In genomic region chr15:78726870-78727551, GRCh38 we compare ENCODE assay signal across 10 cellular contexts.
A peak's percentile ranks its signal among the peaks of the same experiment; 100 is the strongest.
DNase-seq lines count a peak whose midpoint lies in the region; ATAC-seq, FAIRE-seq and TF ChIP-seq lines count a peak whose summit lies in the region.
"Had no signal": no experiment of that assay in that cellular context is flagged by ENCODE, and none has a peak within 500 bp of the region (broad histone marks: within the 10 kb centered on the region; RNA-seq: fewer than 3 reads in every experiment).

No MANE protein-coding gene starts in this region.

- H3K27me3 Mint-ChIP-seq in activated T-helper 17 cell treated with anti-CD3 and anti-CD28 coated beads, Interleukin-2, amount 50 U/mL, for 72 hours, result peaks cover 9% of the 10 kb centered on the region

- H3K4me1 ChIP-seq in BE2C (peaks cover 14% of the 10 kb centered on the region), ectodermal cell (ENCODE audit: control insufficient read depth, insufficient read depth, low read length) (peaks cover 7% of the 10 kb centered on the region)

- H3K4me1 Mint-ChIP-seq in activated T-helper 17 cell treated with anti-CD3 and anti-CD28 coated beads, Interleukin-2, amount 50 U/mL, for 72 hours, result no peaks in the 10 kb centered on the region

- no peak overlapping the region for H3K4me3 ChIP-seq in BE2C (ENCODE audit: low read depth, low read length)
- no peak overlapping the region for H3K4me3 ChIP-seq in ectodermal cell (ENCODE audit: insufficient read depth, low read depth, low read length)

- 80% methylated on average over 14 of the region's 14 CpGs for WGBS in ectodermal cell, 2 experiments

- no peak for ATAC-seq in activated T-helper 17 cell treated with anti-CD3 and anti-CD28 coated beads, Interleukin-2, amount 50 U/mL, for 72 hours (replicated peaks)

- peak overlapping the region; percentile 50 for H3K27ac ChIP-seq in ectodermal cell (ENCODE audit: insufficient read depth, low read depth, low read length, poor library complexity, severe bottlenecking)

- DNase-seq in BE2C (peak; percentile 97), ELF-1 (ENCODE audit: low read depth, low spot score) (peak; percentile 89), OCI-M1 (lab: John Stamatoyannopoulos, UW) (peak; percentile 78), NCI-H510A (lab: John Stamatoyannopoulos, UW) (no peak), frontal cortex (ENCODE audit: low spot score in 2 of 2) (no peak), NCI-H1105 (lab: John Stamatoyannopoulos, UW) (no peak)

- FAIRE-seq in frontal cortex (lab: Jason Lieb, UNC), result no peak
- FAIRE-seq: HTR-8/SVneo had no signal

- no peak overlapping the region for H3K27ac Mint-ChIP-seq in activated T-helper 17 cell treated with anti-CD3 and anti-CD28 coated beads, Interleukin-2, amount 50 U/mL, for 72 hours
- H3K27ac Mint-ChIP-seq: T-helper 1 cell treated with Interleukin-12 subunit alpha and Interleukin-12 subunit beta and Interleukin-4 antibody, amounts not matched to agents 30 μg/mL and 1 μg/mL, for 36 hours had no signal

- H3K27me3 ChIP-seq in BE2C (no peaks in the 10 kb centered on the region), ectodermal cell (ENCODE audit: control insufficient read depth, insufficient read depth, low read length, poor library complexity, severe bottlenecking) (no peaks in the 10 kb centered on the region)

- no peak for TF ChIP-seq CTCF in BE2C (IDR thresholded peaks at IDR 0.05; ENCODE audit: low read depth, low read length)

- H3K36me3 ChIP-seq in BE2C (no peaks in the 10 kb centered on the region), ectodermal cell (ENCODE audit: control insufficient read depth, insufficient read depth, low read length) (no peaks in the 10 kb centered on the region)

- H3K9me3 Mint-ChIP-seq in activated T-helper 17 cell treated with anti-CD3 and anti-CD28 coated beads, Interleukin-2, amount 50 U/mL, for 72 hours, result no peaks in the 10 kb centered on the region
- H3K9me3 Mint-ChIP-seq: T-helper 1 cell treated with Interleukin-12 subunit alpha and Interleukin-12 subunit beta and Interleukin-4 antibody, amounts not matched to agents 30 μg/mL and 1 μg/mL, for 36 hours had no signal

- H3K36me3 Mint-ChIP-seq in activated T-helper 17 cell treated with anti-CD3 and anti-CD28 coated beads, Interleukin-2, amount 50 U/mL, for 72 hours (ENCODE audit: low read depth), result no peaks in the 10 kb centered on the region

- no peak overlapping the region for H3K4me3 Mint-ChIP-seq in activated T-helper 17 cell treated with anti-CD3 and anti-CD28 coated beads, Interleukin-2, amount 50 U/mL, for 72 hours
- H3K4me3 Mint-ChIP-seq: T-helper 1 cell treated with Interleukin-12 subunit alpha and Interleukin-12 subunit beta and Interleukin-4 antibody, amounts not matched to agents 30 μg/mL and 1 μg/mL, for 36 hours had no signal

- no peaks in the 10 kb centered on the region for H3K9me3 ChIP-seq in BE2C
- no peaks in the 10 kb centered on the region for H3K9me3 ChIP-seq in ectodermal cell (ENCODE audit: control insufficient read depth, low read length)

Comparison
In these comparisons a context has a peak if more than half of its experiments do, and no peak if none do; other contexts are left out.
1. DNase-seq: peak in BE2C (single experiment), ELF-1 (single experiment) and OCI-M1 (single experiment); none in NCI-H510A (single experiment), frontal cortex (0 of 2) and NCI-H1105 (single experiment).